In the genomic region with DNA sequence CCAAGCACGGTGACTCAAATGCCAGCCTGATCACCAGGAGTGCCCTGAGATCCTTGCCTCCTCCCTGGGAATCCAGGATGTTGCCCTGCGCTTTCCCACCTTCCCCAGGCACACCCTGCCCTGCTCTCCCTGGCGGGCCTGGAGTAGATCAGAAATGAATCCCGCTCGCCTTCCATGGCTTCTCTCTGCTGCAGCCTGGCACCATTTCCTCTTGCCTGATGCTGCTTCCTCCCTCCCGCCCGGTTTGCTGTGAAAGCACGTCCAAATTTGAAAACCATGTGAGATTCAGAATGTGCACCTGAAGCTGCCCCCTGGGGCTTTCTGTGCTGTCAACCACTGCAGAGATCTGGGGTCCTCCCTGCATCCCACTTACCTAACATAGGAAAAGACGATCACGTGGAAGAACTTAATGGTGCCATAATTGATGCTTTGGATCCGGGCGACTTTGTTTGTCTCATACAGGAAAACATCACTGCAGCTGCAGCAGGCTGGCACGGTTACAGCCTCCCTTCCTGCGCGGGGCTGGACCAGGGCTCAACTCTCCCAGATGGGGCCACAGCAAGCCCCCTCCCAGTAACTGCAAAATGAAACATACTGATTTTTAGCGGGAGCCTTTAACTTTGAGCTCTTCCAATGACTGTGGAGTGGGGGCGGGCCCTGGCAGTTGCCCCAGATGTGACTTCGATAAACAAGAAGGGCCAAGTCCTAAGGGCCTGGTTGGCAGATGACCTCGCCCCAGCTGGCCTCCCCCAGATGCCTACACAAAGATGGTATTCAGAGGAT, we compare ENCODE assay signal across 8 cellular contexts. TPM values are rescaled to one million over a fixed set of nuclear protein-coding genes. Genes with fewer than 3 reads are reported as not detected.
DNase-seq lines count a peak whose midpoint lies in the region; ATAC-seq and TF ChIP-seq lines count a peak whose summit lies in the region.

No MANE protein-coding gene starts in this region.

- DNase-seq in NCI-H2171 treated with DMSO at 0.1 percent for 48 hours (lab: John Stamatoyannopoulos, UW): peak; percentile 36
- no peak for DNase-seq in NCI-H2171 (lab: John Stamatoyannopoulos, UW)
- peak in 16 of 34 experiments; percentile 2 to 23 (median 10) for DNase-seq in T-cell
- no peak for DNase-seq in choroid plexus epithelial cell (ENCODE audit: low read depth)
- peak in 1 of 2 donors; percentile 39 for DNase-seq in upper lobe of left lung

- peak overlapping the region; percentile 71 to 92 for H3K27ac Mint-ChIP-seq in T-cell

- no peak overlapping the region for H3K27ac ChIP-seq in mucosa of rectum (ENCODE audit: low read depth in 2 of 2, low read length in 2 of 2)
- peak overlapping the region in 1 of 4 donors; percentile 40 for H3K27ac ChIP-seq in upper lobe of left lung

- POLR2A ChIA-PET in T-cell (lab: Charles Lee): interaction anchor here in 1 of 2 donors (0.6 kb wide), 2 partner anchors 82 to 1228 kb away, joined by 3 to 10 read pairs; no protein-coding TSS in a partner anchor

- peak overlapping the region; percentile 3 to 27 for H3K9ac ChIP-seq in mucosa of rectum (ENCODE audit: low read depth in 1 of 2, low read length in 2 of 2)

- peak overlapping the region; percentile 81 to 93 (median 87) for H3K4me3 Mint-ChIP-seq in T-cell

- no peaks in the 10 kb centered on the region for H3K9me3 Mint-ChIP-seq in T-cell

- peak; percentile 70 to 80 (median 74) for ATAC-seq in T-cell (replicated peaks in 1 of 4)
- peak; percentile 39 to 71 for ATAC-seq in upper lobe of left lung (ENCODE audit: low FRiP score in 2 of 2)
- no peak for ATAC-seq in GM18505 (IDR thresholded peaks at IDR 0.05; ENCODE audit: unreplicated experiment)
- ATAC-seq in GM19455 (IDR thresholded peaks at IDR 0.05; ENCODE audit: unreplicated experiment): no peak

- peak overlapping the region; percentile 52 for H3K4me3 ChIP-seq in choroid plexus epithelial cell (ENCODE audit: low read depth, low read length)
- peak overlapping the region; percentile 53 to 61 for H3K4me3 ChIP-seq in mucosa of rectum (ENCODE audit: low read length in 2 of 2)
- H3K4me3 ChIP-seq in upper lobe of left lung: peak overlapping the region in 3 of 4 donors; percentile 37 to 48 (median 48)

- no peak for TF ChIP-seq POLR2A in upper lobe of left lung (IDR thresholded peaks at IDR 0.05)
- TF ChIP-seq POLR2A in GM18505 (IDR thresholded peaks at IDR 0.05; ENCODE audit: borderline replicate concordance, extremely low read depth, insufficient read depth, insufficient read length): no peak

- peaks cover 25 to 37% (median 31%) of the 10 kb centered on the region in 3 donors for H3K4me1 Mint-ChIP-seq in T-cell

- CTCF ChIA-PET in T-cell (lab: Charles Lee): interaction anchor here (0.5 to 0.8 kb wide), 4 partner anchors 27 to 358 kb away, joined by 3 read pairs; no protein-coding TSS in a partner anchor

- 12 to 18% methylated on average over 12 to 17 of the region's 19 CpGs for WGBS in upper lobe of left lung, 2 donors

- no peaks in the 10 kb centered on the region for H3K27me3 Mint-ChIP-seq in T-cell

- H3K27me3 ChIP-seq in mucosa of rectum (ENCODE audit: control insufficient read depth in 2 of 2, insufficient read depth in 2 of 2, low read length in 2 of 2) (no peaks in the 10 kb centered on the region), upper lobe of left lung (no peaks in the 10 kb centered on the region)

- no peaks in the 10 kb centered on the region for H3K36me3 Mint-ChIP-seq in T-cell

- no peak for TF ChIP-seq EP300 in upper lobe of left lung (IDR thresholded peaks at IDR 0.05)

- H3K4me1 ChIP-seq in mucosa of rectum (ENCODE audit: control insufficient read depth in 2 of 2, insufficient read depth in 2 of 2, low read length in 2 of 2) (peaks cover 3 to 5% of the 10 kb centered on the region in 2 donors), upper lobe of left lung (peaks cover 0 to 11% (median 9%) of the 10 kb centered on the region in 4 donors)

- no peaks in the 10 kb centered on the region for H3K36me3 ChIP-seq in mucosa of rectum (ENCODE audit: control insufficient read depth in 2 of 2, insufficient read depth in 2 of 2, low read length in 2 of 2)
- H3K36me3 ChIP-seq in upper lobe of left lung: no peaks in the 10 kb centered on the region

- TF ChIP-seq CTCF in choroid plexus epithelial cell (conservative IDR thresholded peaks at IDR 0.05; ENCODE audit: low read depth, low read length): no peak
- TF ChIP-seq CTCF in upper lobe of left lung (IDR thresholded peaks at IDR 0.05): no peak

- no peaks in the 10 kb centered on the region for H3K9me3 ChIP-seq in mucosa of rectum (ENCODE audit: control insufficient read depth in 2 of 2, low read length in 2 of 2)
- no peaks in the 10 kb centered on the region for H3K9me3 ChIP-seq in upper lobe of left lung

RNA-seq across cellular contexts. Expression of gene C12orf76, which starts 24.9 kb away (rescaled TPM):
- total RNA-seq in T-cell (10 to 100 TPM; 13.6 to 31.0 (median 28.5) TPM), upper lobe of left lung (10 to 100 TPM in 5 of 6 donors, 1 to 10 TPM in 1; 8.4 to 30.5 (median 19.6) TPM)

RNA-seq across cellular contexts. Expression of gene IFT81, which starts 50.9 kb away (rescaled TPM):
- total RNA-seq in T-cell (1 to 10 TPM in 4 of 5 donors, under 1 TPM in 1; 0.73 to 2.3 (median 1.5) TPM), upper lobe of left lung (10 to 100 TPM in 3 of 6 donors, 1 to 10 TPM in 3; 7.7 to 39.1 (median 10.8) TPM)

Comparison
In these comparisons a context has a peak if more than half of its experiments do, and no peak if none do; other contexts are left out.
1. ATAC-seq: peak in T-cell (4 of 4) and upper lobe of left lung (2 of 2); none in GM18505 (single experiment) and GM19455 (single experiment).
2. Peak in every context shown above with its lines, with median percentiles within 50 percentile points of each other: H3K4me3 ChIP-seq.